In genomic region chr20:32216396-32217142, GRCh38 we compare ENCODE assay signal across 19 cellular contexts.
"Had no signal": no experiment of that assay in that cellular context is flagged by ENCODE, and none has a peak within 500 bp of the region (broad histone marks: within the 10 kb centered on the region; RNA-seq: fewer than 3 reads in every experiment).

No MANE protein-coding gene starts in this region.

- DNase-seq: activated CD4-positive, alpha-beta memory T cell treated with anti-CD3 and anti-CD28 coated beads for 36 hours; activated CD4-positive, alpha-beta T cell treated with anti-CD3 and anti-CD28 coated beads for 36 hours; activated naive CD4-positive, alpha-beta T cell treated with Interleukin-2 at 50 U/mL for 16 hours; activated T-cell treated with anti-CD3 and anti-CD28 coated beads, Interleukin-2, amount 50 U/mL, for 1 hour; aorta; effector CD8-positive, alpha-beta T cell; esophagus squamous epithelium; hippocampal formation; islet precursor cell; mammary epithelial cell; midbrain; occipital lobe; stimulated activated CD4-positive, alpha-beta T cell treated with anti-CD3 and anti-CD28 coated beads, Interleukin-2, amount 100 ng/mL, for 24 hours; stimulated activated naive CD8-positive, alpha-beta T cell treated with anti-CD3 and anti-CD28 coated beads, Interleukin-15, Interleukin-2, amounts not matched to agents 100 U/mL and 50 U/mL, for 24 hours; substantia nigra; tibial artery had no signal

- H3K27me3 ChIP-seq: esophagus squamous epithelium, tibial artery had no signal

- H3K4me3 ChIP-seq: coronary artery, esophagus squamous epithelium, tibial artery had no signal

- H3K27ac ChIP-seq: coronary artery, esophagus squamous epithelium, tibial artery had no signal

- ATAC-seq: activated CD4-positive, alpha-beta T cell treated with anti-CD3 and anti-CD28 coated beads for 36 hours; stimulated activated naive CD8-positive, alpha-beta T cell treated with anti-CD3 and anti-CD28 coated beads, Interleukin-15, Interleukin-2, amounts not matched to agents 100 U/mL and 50 U/mL, for 24 hours; WTC11 had no signal

- H3K4me1 ChIP-seq: esophagus squamous epithelium, tibial artery had no signal

- H3K9me3 ChIP-seq: esophagus squamous epithelium, tibial artery had no signal

- FAIRE-seq: TTC549 had no signal
